Comparison of ENCODE assay signal across 1 cellular context in genomic region chr16:14409563-14409962, GRCh38.
TF ChIP-seq lines count a peak whose summit lies in the region.

No MANE protein-coding gene starts in this region.

TF ChIP-seq in HepG2, 621 proteins besides CTCF, POLR2A, EP300 and RAD21 (continued from another document):
- TF ChIP-seq ZGPAT (CRISPR knock-in tag; IDR thresholded peaks at IDR 0.05) (no peak), ZBTB34 (CRISPR knock-in tag; IDR thresholded peaks at IDR 0.05) (no peak), CREBL2 (CRISPR knock-in tag; IDR thresholded peaks at IDR 0.05; ENCODE audit: borderline replicate concordance) (no peak), EED (CRISPR knock-in tag; IDR thresholded peaks at IDR 0.05) (no peak), PRMT3 (CRISPR knock-in tag; IDR thresholded peaks at IDR 0.05; ENCODE audit: borderline replicate concordance, low read depth) (no peak), PAWR (CRISPR knock-in tag; IDR thresholded peaks at IDR 0.05; ENCODE audit: borderline replicate concordance) (no peak), SAP130 (CRISPR knock-in tag; IDR thresholded peaks at IDR 0.05; ENCODE audit: low read depth) (0 out of 2 replicates have a peak, but pooled peaks have one; percentile 18), MIXL1 (CRISPR knock-in tag; IDR thresholded peaks at IDR 0.05) (0 out of 2 replicates have a peak, but pooled peaks have one; percentile 12), SRF (IDR thresholded peaks at IDR 0.05; ENCODE audit: low read depth, low read length) (no peak), FOSL2 (CRISPR knock-in tag; IDR thresholded peaks at IDR 0.05) (peak; percentile 78), ZNF652 (CRISPR knock-in tag; IDR thresholded peaks at IDR 0.05; ENCODE audit: borderline replicate concordance, low read depth) (peak; percentile 58; the same call in 1 of the 2 replicates), TEF (CRISPR knock-in tag; IDR thresholded peaks at IDR 0.05) (peak; percentile 32; the same call in 1 of the 2 replicates), ZBTB21 (CRISPR knock-in tag; IDR thresholded peaks at IDR 0.05) (no peak), ZBTB40 (IDR thresholded peaks at IDR 0.05) (no peak), ZBTB40 (CRISPR knock-in tag; IDR thresholded peaks at IDR 0.05) (no peak), CEBPB (IDR thresholded peaks at IDR 0.05; ENCODE audit: borderline replicate concordance, low read depth, low read length) (peak; percentile 27; the same call in 1 of the 2 replicates), CEBPG (CRISPR knock-in tag; IDR thresholded peaks at IDR 0.05) (peak; percentile 70), HIC2 (CRISPR knock-in tag; IDR thresholded peaks at IDR 0.05; ENCODE audit: low read depth) (no peak), MAZ (IDR thresholded peaks at IDR 0.05; ENCODE audit: borderline replicate concordance, low read depth, low read length) (no peak), MAZ (CRISPR knock-in tag; IDR thresholded peaks at IDR 0.05; ENCODE audit: low read depth) (no peak), ZNF121 (CRISPR knock-in tag; IDR thresholded peaks at IDR 0.05) (peak; percentile 97), U2AF1 (optimal IDR thresholded peaks at IDR 0.05; ENCODE audit: low read depth, low read length) (no peak), SATB2 (CRISPR knock-in tag; IDR thresholded peaks at IDR 0.05) (no peak), ZMYM3 (CRISPR knock-in tag; IDR thresholded peaks at IDR 0.05) (peak; percentile 59; the same call in 1 of the 2 replicates), ZNF770 (CRISPR knock-in tag; IDR thresholded peaks at IDR 0.05) (peak; percentile 67; the same call in 1 of the 2 replicates), FOXC1 (CRISPR knock-in tag; IDR thresholded peaks at IDR 0.05; ENCODE audit: borderline replicate concordance) (no peak), PATZ1 (CRISPR knock-in tag; IDR thresholded peaks at IDR 0.05) (peak; percentile 61)
